Comparison of ENCODE assay signal across 15 cellular contexts in the genomic region with DNA sequence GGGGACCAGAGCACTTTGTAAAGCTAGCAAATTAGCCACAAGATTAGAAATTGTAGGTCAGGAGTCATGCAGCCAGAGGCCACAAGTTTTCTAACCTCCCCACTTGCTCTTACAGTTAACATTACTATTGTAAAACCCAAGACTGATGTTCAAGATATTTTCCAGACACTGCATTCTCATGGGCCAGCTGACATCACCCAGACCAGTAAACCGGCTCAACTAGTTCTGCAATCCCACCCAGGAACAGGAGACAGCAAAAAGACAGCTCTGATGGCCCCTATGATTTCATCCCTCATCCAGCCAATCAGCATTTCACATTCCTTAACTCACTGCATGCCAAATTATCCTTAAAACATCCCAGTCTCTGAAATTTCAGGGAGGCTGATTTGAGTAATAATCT.
DNase-seq lines count a peak whose midpoint lies in the region; ATAC-seq, FAIRE-seq and TF ChIP-seq lines count a peak whose summit lies in the region.
"Had no signal": no experiment of that assay in that cellular context is flagged by ENCODE, and none has a peak within 500 bp of the region (broad histone marks: within the 10 kb centered on the region; RNA-seq: fewer than 3 reads in every experiment).

No MANE protein-coding gene starts in this region.

- H3K27me3 ChIP-seq in mesendoderm (ENCODE audit: insufficient read depth, low read length, poor library complexity) = no peaks in the 10 kb centered on the region
- H3K27me3 ChIP-seq: BLaER1 treated with 17β-estradiol and CSF1 and Interleukin-3, amounts not matched to agents 10 nM and 100 nM had no signal

- no peak for FAIRE-seq in urothelium cell line (lab: Jason Lieb, UNC)
- FAIRE-seq: H1 had no signal

- H3K27me3 Mint-ChIP-seq in stimulated activated memory B cell treated with anti-CD40 and anti-IgM and Interleukin-4, amounts not matched to agents 10 μg/mL and 1 μg/mL and 100 μg/mL, for 72 hours = no peaks in the 10 kb centered on the region
- H3K27me3 Mint-ChIP-seq: B cell had no signal

- no peaks in the 10 kb centered on the region for H3K4me1 ChIP-seq in mesendoderm (ENCODE audit: control insufficient read depth, low read depth, low read length)
- H3K4me1 ChIP-seq: BLaER1 treated with 17β-estradiol and CSF1 and Interleukin-3, amounts not matched to agents 10 nM and 100 nM had no signal

- H3K23ac ChIP-seq in mesendoderm (ENCODE audit: low read length) = no peak overlapping the region

- H2BK5ac ChIP-seq in mesendoderm (ENCODE audit: low read length) = no peak overlapping the region

- H3K4me1 Mint-ChIP-seq in stimulated activated memory B cell treated with anti-CD40 and anti-IgM and Interleukin-4, amounts not matched to agents 10 μg/mL and 1 μg/mL and 100 μg/mL, for 72 hours = no peaks in the 10 kb centered on the region
- H3K4me1 Mint-ChIP-seq: B cell had no signal

- DNase-seq in HT-29 (ENCODE audit: low spot score) (peak; percentile 11), epithelial cell of esophagus (ENCODE audit: low read depth) (peak; percentile 8), mesendoderm (peak; percentile 1), urothelium cell line (ENCODE audit: low spot score) (no peak), DMS 273 (lab: John Stamatoyannopoulos, UW; ENCODE audit: unreplicated experiment) (no peak)
- DNase-seq: Calu3; CD8-positive, alpha-beta T cell; DMS 273 treated with DMSO at 0.1 percent for 48 hours; DMS79; GF-D8; H9 had no signal

- no peak overlapping the region for H3K27ac Mint-ChIP-seq in stimulated activated memory B cell treated with anti-CD40 and anti-IgM and Interleukin-4, amounts not matched to agents 10 μg/mL and 1 μg/mL and 100 μg/mL, for 72 hours
- H3K27ac Mint-ChIP-seq: B cell; CD8-positive, alpha-beta T cell; H9 had no signal

- H3K36me3 Mint-ChIP-seq in stimulated activated memory B cell treated with anti-CD40 and anti-IgM and Interleukin-4, amounts not matched to agents 10 μg/mL and 1 μg/mL and 100 μg/mL, for 72 hours = no peaks in the 10 kb centered on the region
- H3K36me3 Mint-ChIP-seq: CD8-positive, alpha-beta T cell had no signal

- no peak overlapping the region for H2BK120ac ChIP-seq in mesendoderm (ENCODE audit: low read depth, low read length)

- no peaks in the 10 kb centered on the region for H3K79me1 ChIP-seq in mesendoderm (ENCODE audit: low read length)

- H3K36me3 ChIP-seq in mesendoderm (ENCODE audit: control insufficient read depth, insufficient read depth, low read length) = no peaks in the 10 kb centered on the region
- H3K36me3 ChIP-seq: BLaER1 treated with 17β-estradiol and CSF1 and Interleukin-3, amounts not matched to agents 10 nM and 100 nM had no signal

- no CpG with 5 or more reads among the region's 1 CpG for WGBS in mesendoderm (ENCODE audit: extremely low coverage, insufficient coverage, low lambda C conversion rate)

- no peak overlapping the region for H2AK5ac ChIP-seq in mesendoderm (ENCODE audit: low read length)

- H2BK15ac ChIP-seq in mesendoderm (replicated peaks; ENCODE audit: low read depth) = no peak overlapping the region

- H4K8ac ChIP-seq in mesendoderm (ENCODE audit: low read depth, low read length) = no peak overlapping the region

- no peak overlapping the region for H3K4me2 ChIP-seq in mesendoderm (ENCODE audit: low read length)
- H3K4me2 ChIP-seq: BLaER1 treated with 17β-estradiol and CSF1 and Interleukin-3, amounts not matched to agents 10 nM and 100 nM had no signal

- no peaks in the 10 kb centered on the region for H3K79me2 ChIP-seq in mesendoderm (ENCODE audit: control insufficient read depth, insufficient read depth, low read length)

- peaks cover 6% of the 10 kb centered on the region for H3K9me3 Mint-ChIP-seq in stimulated activated memory B cell treated with anti-CD40 and anti-IgM and Interleukin-4, amounts not matched to agents 10 μg/mL and 1 μg/mL and 100 μg/mL, for 72 hours
- H3K9me3 Mint-ChIP-seq: H9 had no signal

- H3K56ac ChIP-seq in mesendoderm (ENCODE audit: low read length) = no peak overlapping the region

- no peak overlapping the region for H3K4me3 Mint-ChIP-seq in stimulated activated memory B cell treated with anti-CD40 and anti-IgM and Interleukin-4, amounts not matched to agents 10 μg/mL and 1 μg/mL and 100 μg/mL, for 72 hours
- H3K4me3 Mint-ChIP-seq: B cell; CD8-positive, alpha-beta T cell; H9 had no signal

- H3K27ac ChIP-seq in mesendoderm (ENCODE audit: low read depth, low read length) = no peak overlapping the region
- H3K27ac ChIP-seq: BLaER1 treated with 17β-estradiol and CSF1 and Interleukin-3, amounts not matched to agents 10 nM and 100 nM had no signal

- H3K4ac ChIP-seq in mesendoderm (ENCODE audit: low read depth, low read length) = no peak overlapping the region

- TF ChIP-seq CTCF in epithelial cell of esophagus (IDR thresholded peaks at IDR 0.05; ENCODE audit: insufficient read depth, low read depth, low read length, missing control alignments) = no peak

- ATAC-seq in stimulated activated memory B cell treated with anti-CD40 and anti-IgM and Interleukin-4, amounts not matched to agents 10 μg/mL and 1 μg/mL and 100 μg/mL, for 72 hours = no peak
- ATAC-seq: CD8-positive, alpha-beta T cell had no signal

- H4K5ac ChIP-seq in mesendoderm (ENCODE audit: low read length) = no peak overlapping the region

- no peak overlapping the region for H3K18ac ChIP-seq in mesendoderm (ENCODE audit: low read length)

- no peak overlapping the region for H3K9ac ChIP-seq in mesendoderm (ENCODE audit: low read length)
- H3K9ac ChIP-seq: BLaER1 treated with 17β-estradiol and CSF1 and Interleukin-3, amounts not matched to agents 10 nM and 100 nM had no signal

- H3K4me3 ChIP-seq in epithelial cell of esophagus (ENCODE audit: low read length) (no peak overlapping the region), mesendoderm (ENCODE audit: low read length) (no peak overlapping the region)
- H3K4me3 ChIP-seq: BLaER1 treated with 17β-estradiol and CSF1 and Interleukin-3, amounts not matched to agents 10 nM and 100 nM had no signal

Comparison
In these comparisons a context has a peak if more than half of its experiments do, and no peak if none do; other contexts are left out.
1. DNase-seq: peak in HT-29 (single experiment), epithelial cell of esophagus (single experiment) and mesendoderm (single experiment); none in urothelium cell line (single experiment) and DMS 273 (single experiment).